14 cellular contexts compared by ENCODE assay signal in genomic region chr1:8679411-8679800, GRCh38.
DNase-seq lines count a peak whose midpoint lies in the region; ATAC-seq and TF ChIP-seq lines count a peak whose summit lies in the region.
"Had no signal": no experiment of that assay in that cellular context is flagged by ENCODE, and none has a peak within 500 bp of the region (broad histone marks: within the 10 kb centered on the region; RNA-seq: fewer than 3 reads in every experiment).

No MANE protein-coding gene starts in this region.

- H3K4me2 ChIP-seq in fibroblast of lung (ENCODE audit: extremely low read depth, insufficient read depth, low read length) (no peak overlapping the region), smooth muscle cell (peak overlapping the region; percentile 75)

- CTCF ChIA-PET in activated CD4-positive, alpha-beta T cell treated with anti-CD3 and anti-CD28 coated beads for 36 hours (lab: Charles Lee), result interaction anchor here (0.6 to 1.7 kb wide), 3 partner anchors 9 to 1462 kb away, joined by 3 to 5 read pairs (median 4); no protein-coding TSS in a partner anchor

- POLR2A ChIA-PET in activated CD4-positive, alpha-beta T cell treated with anti-CD3 and anti-CD28 coated beads for 36 hours (lab: Charles Lee), result interaction anchor here (0.6 kb wide), 1 partner anchor 75 kb away, joined by 3 read pairs; no protein-coding TSS in a partner anchor

- WGBS in smooth muscle cell (ENCODE audit: low lambda C conversion rate), result 46% methylated on average over 2 of the region's 2 CpGs

- TF ChIP-seq CTCF in fibroblast of lung (conservative IDR thresholded peaks at IDR 0.05 in 1 of 2, IDR thresholded peaks at IDR 0.05 in 1 of 2; ENCODE audit: low read depth in 1 of 2, low read length in 2 of 2) (no peak), smooth muscle cell (IDR thresholded peaks at IDR 0.05; ENCODE audit: borderline replicate concordance, insufficient read depth, poor library complexity, severe bottlenecking) (no peak), colonic mucosa (IDR thresholded peaks at IDR 0.05) (no peak)

- no peaks in the 10 kb centered on the region for H3K27me3 ChIP-seq in fibroblast of lung (ENCODE audit: control insufficient read depth, insufficient read depth, low read length)
- no peaks in the 10 kb centered on the region for H3K27me3 ChIP-seq in smooth muscle cell (ENCODE audit: low read depth)
- no peaks in the 10 kb centered on the region for H3K27me3 ChIP-seq in colonic mucosa

- peaks cover 3% of the 10 kb centered on the region for H3K79me2 ChIP-seq in fibroblast of lung (ENCODE audit: control insufficient read depth, insufficient read depth, low read length)
- H3K79me2 ChIP-seq in smooth muscle cell (ENCODE audit: low read depth), result peaks cover 97% of the 10 kb centered on the region

- H3K27ac ChIP-seq in fibroblast of lung (ENCODE audit: insufficient read depth, low read length) (no peak overlapping the region), smooth muscle cell (ENCODE audit: low read depth) (peak overlapping the region; percentile 98), colonic mucosa (no peak overlapping the region)
- H3K27ac ChIP-seq: thoracic aorta had no signal

- ATAC-seq in activated CD4-positive, alpha-beta T cell treated with anti-CD3 and anti-CD28 coated beads for 36 hours, result peak; percentile 95
- peak; percentile 82 for ATAC-seq in SK-N-SH treated with all-trans-retinoic acid at 6 μM for 48 hours

- intact Hi-C loops in activated CD4-positive, alpha-beta T cell treated with anti-CD3 and anti-CD28 coated beads for 36 hours (cut with DNase I, micrococcal nuclease), result loop anchor here (1.0 to 2.0 kb wide), 2 partner anchors 21 to 30 kb away; no protein-coding TSS in a partner anchor
- intact Hi-C loops in colonic mucosa (cut with DNase I), result no loop called here

- no peaks in the 10 kb centered on the region for H3K9me3 Mint-ChIP-seq in activated CD4-positive, alpha-beta T cell treated with anti-CD3 and anti-CD28 coated beads for 36 hours (ENCODE audit: low read depth)

- H3K36me3 Mint-ChIP-seq in activated CD4-positive, alpha-beta T cell treated with anti-CD3 and anti-CD28 coated beads for 36 hours (ENCODE audit: low read depth), result no peaks in the 10 kb centered on the region

- H3K9me3 ChIP-seq in fibroblast of lung (ENCODE audit: control insufficient read depth, insufficient read depth, low read depth, low read length) (no peaks in the 10 kb centered on the region), smooth muscle cell (replicated peaks; ENCODE audit: low read depth) (no peaks in the 10 kb centered on the region), colonic mucosa (no peaks in the 10 kb centered on the region)
- H3K9me3 ChIP-seq: thoracic aorta had no signal

- H3K4me3 ChIP-seq in fibroblast of lung (replicated peaks in 1 of 4; ENCODE audit: control extremely low read depth in 1 of 4, insufficient read depth in 1 of 4, low read depth in 3 of 4, low read length in 4 of 4) (no peak overlapping the region), smooth muscle cell (no peak overlapping the region), colonic mucosa (no peak overlapping the region)
- H3K4me3 ChIP-seq: thoracic aorta had no signal

- H3K27me3 Mint-ChIP-seq in activated CD4-positive, alpha-beta T cell treated with anti-CD3 and anti-CD28 coated beads for 36 hours, result no peaks in the 10 kb centered on the region
- H3K27me3 Mint-ChIP-seq: activated naive CD8-positive, alpha-beta T cell had no signal

- H3K4me3 Mint-ChIP-seq in activated CD4-positive, alpha-beta T cell treated with anti-CD3 and anti-CD28 coated beads for 36 hours, result no peak overlapping the region
- H3K4me3 Mint-ChIP-seq: activated naive CD8-positive, alpha-beta T cell had no signal

- H3K27ac Mint-ChIP-seq in activated CD4-positive, alpha-beta T cell treated with anti-CD3 and anti-CD28 coated beads for 36 hours, result no peak overlapping the region
- H3K27ac Mint-ChIP-seq: activated naive CD8-positive, alpha-beta T cell had no signal

- H3K36me3 ChIP-seq in fibroblast of lung (ENCODE audit: control insufficient read depth, insufficient read depth, low read length), result no peaks in the 10 kb centered on the region
- no peaks in the 10 kb centered on the region for H3K36me3 ChIP-seq in smooth muscle cell (ENCODE audit: low read depth)
- H3K36me3 ChIP-seq in colonic mucosa, result no peaks in the 10 kb centered on the region
- H3K36me3 ChIP-seq: thoracic aorta had no signal

- H4K20me1 ChIP-seq in fibroblast of lung (ENCODE audit: control insufficient read depth, extremely low read depth, insufficient read depth, low read length) (no peaks in the 10 kb centered on the region), smooth muscle cell (ENCODE audit: low read depth) (peaks cover 97% of the 10 kb centered on the region)

- H3K9ac ChIP-seq in fibroblast of lung (ENCODE audit: insufficient read depth, low read length) (no peak overlapping the region), smooth muscle cell (ENCODE audit: low read depth) (peak overlapping the region; percentile 92), colonic mucosa (ENCODE audit: low read depth in 2 of 2, low read length in 2 of 2) (peak overlapping the region in 1 of 2 donors; percentile 44)

- no peak for DNase-seq in activated CD4-positive, alpha-beta T cell treated with anti-CD3 and anti-CD28 coated beads for 36 hours
- no peak for DNase-seq in activated CD4-positive, alpha-beta T cell treated with anti-CD3 and anti-CD28 coated beads, Interleukin-2, amount 50 U/mL, for 48 hours
- peak; percentile 53 to 57 for DNase-seq in fibroblast of lung (ENCODE audit: low read depth in 2 of 2)
- no peak for DNase-seq in smooth muscle cell (lab: John Stamatoyannopoulos, UW; ENCODE audit: unreplicated experiment)
- no peak for DNase-seq in NCI-H187 treated with DMSO at 0.1 percent for 48 hours (lab: John Stamatoyannopoulos, UW)
- no peak for DNase-seq in central memory CD4-positive, alpha-beta T cell
- DNase-seq in colonic mucosa, result no peak
- DNase-seq: ACHN; effector memory CD4-positive, alpha-beta T cell; NCI-H446; SIG-M5 had no signal

- H2AFZ ChIP-seq in fibroblast of lung (ENCODE audit: low read length) (no peak overlapping the region), smooth muscle cell (ENCODE audit: low read depth) (no peak overlapping the region)

- H3K4me1 ChIP-seq in fibroblast of lung (ENCODE audit: control insufficient read depth, extremely low read depth, insufficient read depth, low read length) (no peaks in the 10 kb centered on the region), smooth muscle cell (ENCODE audit: low read depth) (peaks cover 42% of the 10 kb centered on the region), colonic mucosa (peaks cover 11% of the 10 kb centered on the region)

- peaks cover 33% of the 10 kb centered on the region for H3K4me1 Mint-ChIP-seq in activated CD4-positive, alpha-beta T cell treated with anti-CD3 and anti-CD28 coated beads for 36 hours

- peaks cover 14% of the 10 kb centered on the region for H3F3A ChIP-seq in smooth muscle cell (ENCODE audit: low read depth)

TF ChIP-seq in SK-N-SH treated with all-trans-retinoic acid at 6 μM for 48 hours, 23 proteins besides CTCF, POLR2A, EP300 and RAD21:
- TF ChIP-seq ARNTL (CRISPR knock-in tag; IDR thresholded peaks at IDR 0.05; ENCODE audit: borderline replicate concordance, low read depth), result no peak
- no peak for TF ChIP-seq ZFP30 (CRISPR knock-in tag; IDR thresholded peaks at IDR 0.05)
- TF ChIP-seq PATZ1 (CRISPR knock-in tag; IDR thresholded peaks at IDR 0.05; ENCODE audit: borderline replicate concordance), result no peak
- peak; percentile 57 for TF ChIP-seq ISL1 (CRISPR knock-in tag; IDR thresholded peaks at IDR 0.05)
- TF ChIP-seq TSHZ2 (CRISPR knock-in tag; IDR thresholded peaks at IDR 0.05), result no peak

Comparison
In these comparisons a context has a peak if more than half of its experiments do, and no peak if none do; other contexts are left out.
1. DNase-seq: peak in fibroblast of lung (2 of 2); none in activated CD4-positive, alpha-beta T cell treated with anti-CD3 and anti-CD28 coated beads for 36 hours (single experiment), activated CD4-positive, alpha-beta T cell treated with anti-CD3 and anti-CD28 coated beads, Interleukin-2, amount 50 U/mL, for 48 hours (0 of 2), smooth muscle cell (single experiment), NCI-H187 treated with DMSO at 0.1 percent for 48 hours (single experiment), central memory CD4-positive, alpha-beta T cell (single experiment) and colonic mucosa (single experiment).